ENCODE assay signal across 12 cellular contexts in genomic region chr11:95299078-95299611, GRCh38.
DNase-seq lines count a peak whose midpoint lies in the region; ATAC-seq and TF ChIP-seq lines count a peak whose summit lies in the region.
"Had no signal": no experiment of that assay in that cellular context is flagged by ENCODE, and none has a peak within 500 bp of the region (broad histone marks: within the 10 kb centered on the region; RNA-seq: fewer than 3 reads in every experiment).

No MANE protein-coding gene starts in this region.

- H3K4me3 Mint-ChIP-seq in activated naive CD4-positive, alpha-beta T cell treated with anti-CD3 and anti-CD28 coated beads for 36 hours = no peak overlapping the region
- H3K4me3 Mint-ChIP-seq in endodermal cell = no peak overlapping the region
- H3K4me3 Mint-ChIP-seq: memory B cell had no signal

- no peak for TF ChIP-seq POLR2A in uterus (IDR thresholded peaks at IDR 0.05)

- CTCF ChIA-PET in activated naive CD4-positive, alpha-beta T cell treated with anti-CD3 and anti-CD28 coated beads for 36 hours (lab: Charles Lee) = interaction anchor here (0.7 to 1.7 kb wide), 3 partner anchors 38 to 149 kb away, joined by 3 to 6 read pairs (median 4); no protein-coding TSS in a partner anchor

- H3K36me3 Mint-ChIP-seq in activated naive CD4-positive, alpha-beta T cell treated with anti-CD3 and anti-CD28 coated beads for 36 hours (ENCODE audit: low read depth) = no peaks in the 10 kb centered on the region
- no peaks in the 10 kb centered on the region for H3K36me3 Mint-ChIP-seq in endodermal cell (ENCODE audit: low read depth)
- H3K36me3 Mint-ChIP-seq: memory B cell had no signal

- H3K9ac ChIP-seq in endodermal cell (ENCODE audit: extremely low read depth, low read length, poor library complexity, severe bottlenecking) = no peak overlapping the region

- H3K9me3 ChIP-seq in endodermal cell (ENCODE audit: control insufficient read depth, low read length) = no peaks in the 10 kb centered on the region
- H3K9me3 ChIP-seq in uterus = no peaks in the 10 kb centered on the region

- no peaks in the 10 kb centered on the region for H3K36me3 ChIP-seq in endodermal cell (ENCODE audit: control insufficient read depth, insufficient read depth, low read length)
- H3K36me3 ChIP-seq in uterus = no peaks in the 10 kb centered on the region

- peaks cover 12% of the 10 kb centered on the region for H3K4me1 ChIP-seq in endodermal cell (ENCODE audit: control insufficient read depth, insufficient read depth, low read length)
- H3K4me1 ChIP-seq in uterus = peaks cover 0 to 3% of the 10 kb centered on the region in 2 donors

- intact Hi-C loops in activated naive CD4-positive, alpha-beta T cell treated with anti-CD3 and anti-CD28 coated beads for 36 hours (cut with micrococcal nuclease) = loop anchor here (1.0 to 2.0 kb wide), 4 partner anchors 44 to 148 kb away; partner anchors contain the start of gene SESN3
- intact Hi-C loops in uterus (cut with DNase I; ENCODE audit: low total_unique reads) = no loop called here

- H3K4me1 Mint-ChIP-seq in activated naive CD4-positive, alpha-beta T cell treated with anti-CD3 and anti-CD28 coated beads for 36 hours (ENCODE audit: low read depth) = peaks cover 31% of the 10 kb centered on the region
- H3K4me1 Mint-ChIP-seq in endodermal cell = peaks cover 48% of the 10 kb centered on the region

- H3K27me3 Mint-ChIP-seq in activated naive CD4-positive, alpha-beta T cell treated with anti-CD3 and anti-CD28 coated beads for 36 hours (ENCODE audit: low read depth) = no peaks in the 10 kb centered on the region
- peaks cover 1% of the 10 kb centered on the region for H3K27me3 Mint-ChIP-seq in endodermal cell (ENCODE audit: insufficient read depth)
- H3K27me3 Mint-ChIP-seq: memory B cell had no signal

- ATAC-seq in GM21786 (IDR thresholded peaks at IDR 0.05; ENCODE audit: unreplicated experiment) (no peak), GM19023 (IDR thresholded peaks at IDR 0.05; ENCODE audit: unreplicated experiment) (no peak)

- no peaks in the 10 kb centered on the region for H3K9me3 Mint-ChIP-seq in activated naive CD4-positive, alpha-beta T cell treated with anti-CD3 and anti-CD28 coated beads for 36 hours
- H3K9me3 Mint-ChIP-seq in endodermal cell = no peaks in the 10 kb centered on the region
- H3K9me3 Mint-ChIP-seq: memory B cell had no signal

- no peaks in the 10 kb centered on the region for H3K27me3 ChIP-seq in endodermal cell (ENCODE audit: control insufficient read depth, insufficient read depth, low read length, poor library complexity, severe bottlenecking)
- H3K27me3 ChIP-seq in uterus = no peaks in the 10 kb centered on the region

- DNase-seq in activated naive CD4-positive, alpha-beta T cell treated with anti-CD3 and anti-CD28 coated beads for 36 hours = peak; percentile 24
- no peak for DNase-seq in activated naive CD4-positive, alpha-beta T cell (lab: John Stamatoyannopoulos, UW)
- peak; percentile 84 for DNase-seq in NCI-H69 (lab: John Stamatoyannopoulos, UW)
- no peak for DNase-seq in endodermal cell
- DNase-seq in uterus = no peak
- DNase-seq in retina = no peak
- DNase-seq: COR-L47; Kasumi-1; stimulated activated CD8-positive, alpha-beta memory T cell treated with anti-CD3 and anti-CD28 coated beads, Interleukin-4, amount 100 ng/mL, for 48 hours had no signal

- WGBS in endodermal cell (ENCODE audit: insufficient coverage in 1 of 2, insufficient read length in 1 of 2), 2 experiments = 59 to 75% methylated on average over 3 to 8 of the region's 8 CpGs

- H3K27ac ChIP-seq in endodermal cell (ENCODE audit: low read depth, low read length) = no peak overlapping the region
- H3K27ac ChIP-seq in uterus = peak overlapping the region; percentile 57 to 60

- no peak for TF ChIP-seq CTCF in endodermal cell (conservative IDR thresholded peaks at IDR 0.05)
- TF ChIP-seq CTCF in uterus (IDR thresholded peaks at IDR 0.05) = no peak

- H3K27ac Mint-ChIP-seq in activated naive CD4-positive, alpha-beta T cell treated with anti-CD3 and anti-CD28 coated beads for 36 hours = peak overlapping the region; percentile 37
- H3K27ac Mint-ChIP-seq in endodermal cell = peak overlapping the region; percentile 44
- H3K27ac Mint-ChIP-seq: memory B cell had no signal

- H3K4me3 ChIP-seq in endodermal cell (ENCODE audit: low read length) (no peak overlapping the region), uterus (no peak overlapping the region)

Comparison
In these comparisons a context has a peak if more than half of its experiments do, and no peak if none do; other contexts are left out.
1. DNase-seq: peak in activated naive CD4-positive, alpha-beta T cell treated with anti-CD3 and anti-CD28 coated beads for 36 hours (single experiment) and NCI-H69 (single experiment); none in activated naive CD4-positive, alpha-beta T cell (0 of 4), endodermal cell (single experiment), uterus (0 of 2) and retina (single experiment).